ENCODE assay signal across 1 cellular context in the genomic region with DNA sequence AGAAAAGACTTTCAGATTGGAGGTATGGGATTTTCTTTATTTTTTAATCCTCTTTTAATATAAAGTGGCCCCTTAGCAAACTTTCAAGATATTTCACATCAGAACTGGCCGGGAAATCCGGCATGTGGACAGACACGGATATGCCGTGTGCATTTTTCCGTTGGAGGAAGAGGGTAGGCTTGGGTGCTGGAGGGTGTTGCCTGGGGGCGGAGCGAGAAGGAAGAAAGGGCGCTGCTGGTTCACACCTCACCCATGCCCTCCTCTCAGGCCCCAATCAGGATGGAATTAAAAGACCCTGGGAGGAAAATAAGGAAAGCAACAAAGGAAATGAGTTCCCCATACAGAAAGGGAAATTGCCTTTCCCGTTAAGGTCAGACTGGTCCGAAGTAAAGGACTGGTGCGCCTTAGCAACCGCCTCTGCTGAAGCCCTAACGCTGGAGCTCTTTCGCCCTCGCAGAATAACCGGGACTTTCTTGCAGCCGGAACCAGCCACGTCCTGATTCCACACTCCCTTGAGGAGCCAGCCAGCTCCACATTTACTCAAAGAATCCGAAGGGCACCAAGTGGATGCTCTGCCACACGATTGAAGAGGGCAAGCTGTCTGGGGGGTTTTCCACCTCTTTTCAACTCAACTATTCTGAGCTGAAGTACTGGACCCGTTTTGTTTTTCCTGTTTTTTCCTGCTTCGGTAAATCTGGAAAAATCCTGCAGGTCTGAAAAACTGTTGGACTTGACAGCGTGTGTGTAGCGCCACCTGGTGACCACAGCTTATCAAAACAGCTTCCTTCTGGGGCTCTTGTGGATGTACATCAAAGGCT.
TF ChIP-seq lines count a peak whose summit lies in the region.

No MANE protein-coding gene starts in this region.

TF ChIP-seq in HepG2, 621 proteins besides CTCF, POLR2A, EP300 and RAD21 (continued from another document):
- TF ChIP-seq, protein P1, sequence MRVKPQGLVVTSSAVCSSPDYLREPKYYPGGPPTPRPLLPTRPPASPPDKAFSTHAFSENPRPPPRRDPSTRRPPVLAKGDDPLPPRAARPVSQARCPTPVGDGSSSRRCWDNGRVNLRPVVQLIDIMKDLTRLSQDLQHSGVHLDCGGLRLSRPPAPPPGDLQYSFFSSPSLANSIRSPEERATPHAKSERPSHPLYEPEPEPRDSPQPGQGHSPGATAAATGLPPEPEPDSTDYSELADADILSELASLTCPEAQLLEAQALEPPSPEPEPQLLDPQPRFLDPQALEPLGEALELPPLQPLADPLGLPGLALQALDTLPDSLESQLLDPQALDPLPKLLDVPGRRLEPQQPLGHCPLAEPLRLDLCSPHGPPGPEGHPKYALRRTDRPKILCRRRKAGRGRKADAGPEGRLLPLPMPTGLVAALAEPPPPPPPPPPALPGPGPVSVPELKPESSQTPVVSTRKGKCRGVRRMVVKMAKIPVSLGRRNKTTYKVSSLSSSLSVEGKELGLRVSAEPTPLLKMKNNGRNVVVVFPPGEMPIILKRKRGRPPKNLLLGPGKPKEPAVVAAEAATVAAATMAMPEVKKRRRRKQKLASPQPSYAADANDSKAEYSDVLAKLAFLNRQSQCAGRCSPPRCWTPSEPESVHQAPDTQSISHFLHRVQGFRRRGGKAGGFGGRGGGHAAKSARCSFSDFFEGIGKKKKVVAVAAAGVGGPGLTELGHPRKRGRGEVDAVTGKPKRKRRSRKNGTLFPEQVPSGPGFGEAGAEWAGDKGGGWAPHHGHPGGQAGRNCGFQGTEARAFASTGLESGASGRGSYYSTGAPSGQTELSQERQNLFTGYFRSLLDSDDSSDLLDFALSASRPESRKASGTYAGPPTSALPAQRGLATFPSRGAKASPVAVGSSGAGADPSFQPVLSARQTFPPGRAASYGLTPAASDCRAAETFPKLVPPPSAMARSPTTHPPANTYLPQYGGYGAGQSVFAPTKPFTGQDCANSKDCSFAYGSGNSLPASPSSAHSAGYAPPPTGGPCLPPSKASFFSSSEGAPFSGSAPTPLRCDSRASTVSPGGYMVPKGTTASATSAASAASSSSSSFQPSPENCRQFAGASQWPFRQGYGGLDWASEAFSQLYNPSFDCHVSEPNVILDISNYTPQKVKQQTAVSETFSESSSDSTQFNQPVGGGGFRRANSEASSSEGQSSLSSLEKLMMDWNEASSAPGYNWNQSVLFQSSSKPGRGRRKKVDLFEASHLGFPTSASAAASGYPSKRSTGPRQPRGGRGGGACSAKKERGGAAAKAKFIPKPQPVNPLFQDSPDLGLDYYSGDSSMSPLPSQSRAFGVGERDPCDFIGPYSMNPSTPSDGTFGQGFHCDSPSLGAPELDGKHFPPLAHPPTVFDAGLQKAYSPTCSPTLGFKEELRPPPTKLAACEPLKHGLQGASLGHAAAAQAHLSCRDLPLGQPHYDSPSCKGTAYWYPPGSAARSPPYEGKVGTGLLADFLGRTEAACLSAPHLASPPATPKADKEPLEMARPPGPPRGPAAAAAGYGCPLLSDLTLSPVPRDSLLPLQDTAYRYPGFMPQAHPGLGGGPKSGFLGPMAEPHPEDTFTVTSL (CRISPR knock-in tag; IDR thresholded peaks at IDR 0.05; ENCODE audit: borderline replicate concordance), result peak; percentile 27; the same call in 1 of the 2 replicates
- TF ChIP-seq ZNF614 (CRISPR knock-in tag; IDR thresholded peaks at IDR 0.05; ENCODE audit: borderline replicate concordance), result no peak
- TF ChIP-seq ZNF569 (CRISPR knock-in tag; IDR thresholded peaks at IDR 0.05; ENCODE audit: borderline replicate concordance), result no peak
- no peak for TF ChIP-seq NFE2L1 (CRISPR knock-in tag; IDR thresholded peaks at IDR 0.05; ENCODE audit: borderline replicate concordance)
- no peak for TF ChIP-seq XRCC5 (optimal IDR thresholded peaks at IDR 0.05; ENCODE audit: low read length)
- TF ChIP-seq ERF (CRISPR knock-in tag; IDR thresholded peaks at IDR 0.05), result 0 out of 2 replicates have a peak, but pooled peaks have one; percentile 45
- no peak for TF ChIP-seq MTA1 (CRISPR knock-in tag; IDR thresholded peaks at IDR 0.05; ENCODE audit: borderline replicate concordance)
- peak; percentile 48; the same call in 1 of the 2 replicates for TF ChIP-seq HOXA5 (CRISPR knock-in tag; IDR thresholded peaks at IDR 0.05)
- TF ChIP-seq STAG1 (CRISPR knock-in tag; IDR thresholded peaks at IDR 0.05), result peak; percentile 98
- no peak for TF ChIP-seq HNRNPK (IDR thresholded peaks at IDR 0.05; ENCODE audit: low read depth, low read length, poor library complexity, severe bottlenecking)
- peak; percentile 63; the same call in 1 of the 2 replicates for TF ChIP-seq ELF3 (CRISPR knock-in tag; IDR thresholded peaks at IDR 0.05)
- TF ChIP-seq HNF1B (CRISPR knock-in tag; IDR thresholded peaks at IDR 0.05), result peak; percentile 65; the same call in 1 of the 2 replicates
- 0 out of 2 replicates have a peak, but pooled peaks have one; percentile 33 for TF ChIP-seq MEIS1 (CRISPR knock-in tag; IDR thresholded peaks at IDR 0.05; ENCODE audit: borderline replicate concordance)
- TF ChIP-seq ZNF563 (CRISPR knock-in tag; IDR thresholded peaks at IDR 0.05), result no peak
- 0 out of 2 replicates have a peak, but pooled peaks have one; percentile 27 for TF ChIP-seq ZNF549 (CRISPR knock-in tag; IDR thresholded peaks at IDR 0.05)
- TF ChIP-seq NONO (IDR thresholded peaks at IDR 0.05), result no peak
- TF ChIP-seq NONO (CRISPR knock-in tag; conservative IDR thresholded peaks at IDR 0.05), result no peak
- TF ChIP-seq ZNF230 (CRISPR knock-in tag; IDR thresholded peaks at IDR 0.05), result 0 out of 2 replicates have a peak, but pooled peaks have one; percentile 29
- 0 out of 2 replicates have a peak, but pooled peaks have one; percentile 26 for TF ChIP-seq HDAC1 (CRISPR knock-in tag; IDR thresholded peaks at IDR 0.05)
- no peak for TF ChIP-seq GABPA (IDR thresholded peaks at IDR 0.05; ENCODE audit: low read depth, low read length)
- TF ChIP-seq GABPA (CRISPR knock-in tag; IDR thresholded peaks at IDR 0.05; ENCODE audit: low read depth), result 0 out of 2 replicates have a peak, but pooled peaks have one; percentile 12
- TF ChIP-seq MAF1 (CRISPR knock-in tag; IDR thresholded peaks at IDR 0.05; ENCODE audit: borderline replicate concordance), result 0 out of 2 replicates have a peak, but pooled peaks have one; percentile 42
- TF ChIP-seq BCLAF1 (IDR thresholded peaks at IDR 0.05), result no peak
- TF ChIP-seq HMGXB4 (CRISPR knock-in tag; IDR thresholded peaks at IDR 0.05; ENCODE audit: borderline replicate concordance in 1 of 2, low read depth in 1 of 2), result 0 out of 4 replicates have a peak, but pooled peaks of 1 of the 2 experiments have one; percentile 27
- TF ChIP-seq ZEB1 (IDR thresholded peaks at IDR 0.05; ENCODE audit: insufficient replicate concordance, low read depth), result peak; percentile 65
- 0 out of 2 replicates have a peak, but pooled peaks have one; percentile 32 for TF ChIP-seq ZSCAN20 (CRISPR knock-in tag; IDR thresholded peaks at IDR 0.05; ENCODE audit: borderline replicate concordance)
- 0 out of 2 replicates have a peak, but pooled peaks have one; percentile 27 for TF ChIP-seq ARNTL (CRISPR knock-in tag; IDR thresholded peaks at IDR 0.05)
- TF ChIP-seq ARID5B (CRISPR knock-in tag; IDR thresholded peaks at IDR 0.05), result 0 out of 2 replicates have a peak, but pooled peaks have one; percentile 20
- TF ChIP-seq, protein P2, sequence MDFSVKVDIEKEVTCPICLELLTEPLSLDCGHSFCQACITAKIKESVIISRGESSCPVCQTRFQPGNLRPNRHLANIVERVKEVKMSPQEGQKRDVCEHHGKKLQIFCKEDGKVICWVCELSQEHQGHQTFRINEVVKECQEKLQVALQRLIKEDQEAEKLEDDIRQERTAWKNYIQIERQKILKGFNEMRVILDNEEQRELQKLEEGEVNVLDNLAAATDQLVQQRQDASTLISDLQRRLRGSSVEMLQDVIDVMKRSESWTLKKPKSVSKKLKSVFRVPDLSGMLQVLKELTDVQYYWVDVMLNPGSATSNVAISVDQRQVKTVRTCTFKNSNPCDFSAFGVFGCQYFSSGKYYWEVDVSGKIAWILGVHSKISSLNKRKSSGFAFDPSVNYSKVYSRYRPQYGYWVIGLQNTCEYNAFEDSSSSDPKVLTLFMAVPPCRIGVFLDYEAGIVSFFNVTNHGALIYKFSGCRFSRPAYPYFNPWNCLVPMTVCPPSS (IDR thresholded peaks at IDR 0.05), result no peak
- 0 out of 2 replicates have a peak, but pooled peaks have one; percentile 36 for TF ChIP-seq MYPOP (CRISPR knock-in tag; IDR thresholded peaks at IDR 0.05)
- TF ChIP-seq GFI1 (CRISPR knock-in tag; IDR thresholded peaks at IDR 0.05; ENCODE audit: borderline replicate concordance), result 0 out of 2 replicates have a peak, but pooled peaks have one; percentile 40
- TF ChIP-seq TCF7 (IDR thresholded peaks at IDR 0.05; ENCODE audit: low read depth), result peak; percentile 59; the same call in 1 of the 2 replicates
- TF ChIP-seq ZNF501 (CRISPR knock-in tag; IDR thresholded peaks at IDR 0.05), result peak; percentile 45; the same call in 1 of the 2 replicates
